9 cellular contexts compared by ENCODE assay signal in genomic region chr5:143397302-143398052, GRCh38. TPM values are rescaled to one million over a fixed set of nuclear protein-coding genes. Genes with fewer than 3 reads are reported as not detected.
A peak's percentile ranks its signal among the peaks of the same experiment; 100 is the strongest.
DNase-seq lines count a peak whose midpoint lies in the region; ATAC-seq and TF ChIP-seq lines count a peak whose summit lies in the region.
"Had no signal": no experiment of that assay in that cellular context is flagged by ENCODE, and none has a peak within 500 bp of the region (broad histone marks: within the 10 kb centered on the region; RNA-seq: fewer than 3 reads in every experiment).

No MANE protein-coding gene starts in this region.

- peaks cover 100% of the 10 kb centered on the region for H3K79me2 ChIP-seq in PC-9 (ENCODE audit: low read depth)

- no peak overlapping the region for H2AFZ ChIP-seq in PC-9

- H3K4me1 ChIP-seq in PC-9 (replicated peaks; ENCODE audit: insufficient read depth) (peaks cover 76% of the 10 kb centered on the region), endocrine pancreas (ENCODE audit: control insufficient read depth, insufficient read depth, low read length) (peaks cover 55% of the 10 kb centered on the region), psoas muscle (peaks cover 39% of the 10 kb centered on the region)

- peak overlapping the region; percentile 97 for H3K4me3 ChIP-seq in GM12864 (ENCODE audit: low read depth, low read length)
- peak overlapping the region; percentile 34; the same call in 1 of the 2 replicates for H3K4me3 ChIP-seq in PC-9
- H3K4me3 ChIP-seq in endocrine pancreas (ENCODE audit: control insufficient read depth, insufficient read depth, low read length) = peak overlapping the region; percentile 97
- peak overlapping the region; percentile 93 for H3K4me3 ChIP-seq in psoas muscle

- H3K4me2 ChIP-seq in PC-9 = peak overlapping the region; percentile 73

- peaks cover 22% of the 10 kb centered on the region; the same call in 1 of the 2 replicates for H3K36me3 ChIP-seq in PC-9 (ENCODE audit: low read depth)
- H3K36me3 ChIP-seq in endocrine pancreas (ENCODE audit: control insufficient read depth, insufficient read depth, low read length) = no peaks in the 10 kb centered on the region
- peaks cover 0 to 14% of the 10 kb centered on the region in 2 donors for H3K36me3 ChIP-seq in psoas muscle (ENCODE audit: insufficient read depth in 1 of 2, low read depth in 1 of 2)

- no peak for DNase-seq in GM12864 (ENCODE audit: low read depth)
- no peak for DNase-seq in PC-9
- no peak for DNase-seq in psoas muscle
- no peak for DNase-seq in NCI-H2196 (lab: John Stamatoyannopoulos, UW; ENCODE audit: unreplicated experiment)
- DNase-seq in NCI-H1092 (lab: John Stamatoyannopoulos, UW) = no peak
- DNase-seq: retina had no signal

- H3K27ac ChIP-seq in PC-9 = no peak overlapping the region
- peak overlapping the region; percentile 99 for H3K27ac ChIP-seq in psoas muscle

- no peak for TF ChIP-seq CTCF in GM12864 (IDR thresholded peaks at IDR 0.05; ENCODE audit: low read depth, low read length, missing control alignments)
- no peak for TF ChIP-seq CTCF in PC-9 (conservative IDR thresholded peaks at IDR 0.05)
- no peak for TF ChIP-seq CTCF in psoas muscle (IDR thresholded peaks at IDR 0.05)

- H3K9me3 ChIP-seq in PC-9 (ENCODE audit: insufficient read depth, low read depth) = no peaks in the 10 kb centered on the region
- no peaks in the 10 kb centered on the region for H3K9me3 ChIP-seq in endocrine pancreas (ENCODE audit: control insufficient read depth, low read length)
- H3K9me3 ChIP-seq in psoas muscle = no peaks in the 10 kb centered on the region

- H3K27me3 ChIP-seq in PC-9 (ENCODE audit: insufficient read depth, low read depth) (no peaks in the 10 kb centered on the region), endocrine pancreas (ENCODE audit: control insufficient read depth, insufficient read depth, low read length) (no peaks in the 10 kb centered on the region), psoas muscle (ENCODE audit: insufficient read depth in 3 of 3, low read length in 2 of 3) (no peaks in the 10 kb centered on the region)

- H3K9me2 ChIP-seq in PC-9 (ENCODE audit: insufficient read depth) = no peaks in the 10 kb centered on the region

- intact Hi-C loops in PC-9 (cut with micrococcal nuclease; ENCODE audit: unreplicated experiment) = loop anchor here (5.0 kb wide), 1 partner anchor 80 kb away; no protein-coding TSS in a partner anchor
- intact Hi-C loops in psoas muscle (cut with DNase I) = no loop called here

- no peaks in the 10 kb centered on the region for H3F3A ChIP-seq in PC-9 (ENCODE audit: insufficient read depth, low read depth)

- peaks cover 12% of the 10 kb centered on the region; the same call in 1 of the 2 replicates for H4K20me1 ChIP-seq in PC-9 (ENCODE audit: insufficient read depth)

- H3K9ac ChIP-seq in endocrine pancreas (ENCODE audit: control insufficient read depth, insufficient read depth, low read length) = no peak overlapping the region

- BruUV-seq in PC-9 (replicated peaks; lab: Mats Ljungman, UMichigan) = no TSS peak

- POLR2A ChIA-PET in PC-9 (lab: Charles Lee; ENCODE audit: unreplicated experiment) = interaction anchor here (0.6 kb wide), 1 partner anchor 86 kb away, joined by 12 read pairs; no protein-coding TSS in a partner anchor

- 19 to 25% (median 23%) methylated on average over 2 of the region's 2 CpGs for WGBS in psoas muscle, 3 donors

- CTCF ChIA-PET in PC-9 (lab: Charles Lee) = interaction anchor here (0.7 kb wide), 1 partner anchor 426 kb away, joined by 3 read pairs; no protein-coding TSS in a partner anchor

- ATAC-seq in psoas muscle = no peak
- no peak for ATAC-seq in HG02970 (IDR thresholded peaks at IDR 0.05; ENCODE audit: low FRiP score, unreplicated experiment)
- no peak for ATAC-seq in HG02973 (IDR thresholded peaks at IDR 0.05; ENCODE audit: unreplicated experiment)

RNA-seq across cellular contexts. Expression of gene NR3C1, which starts 6.0 kb away (rescaled TPM):
- 48.8 and 52.8 TPM in 2 replicates for total RNA-seq in PC-9 (2021)
- 10 to 100 TPM; 55.8 to 89.7 (median 63.6) TPM for total RNA-seq in psoas muscle
- 10 to 100 TPM; 16.5 to 34.5 (median 26.2) TPM for polyA plus RNA-seq in psoas muscle

Comparison
In these comparisons a context has a peak if more than half of its experiments do, and no peak if none do; other contexts are left out.
1. H3K4me3 ChIP-seq: peak in every context shown above with its lines; median percentile 97 in GM12864; 97 in endocrine pancreas; 93 in psoas muscle; 34 in PC-9.